Comparison of ENCODE assay signal across 9 cellular contexts in the genomic region with DNA sequence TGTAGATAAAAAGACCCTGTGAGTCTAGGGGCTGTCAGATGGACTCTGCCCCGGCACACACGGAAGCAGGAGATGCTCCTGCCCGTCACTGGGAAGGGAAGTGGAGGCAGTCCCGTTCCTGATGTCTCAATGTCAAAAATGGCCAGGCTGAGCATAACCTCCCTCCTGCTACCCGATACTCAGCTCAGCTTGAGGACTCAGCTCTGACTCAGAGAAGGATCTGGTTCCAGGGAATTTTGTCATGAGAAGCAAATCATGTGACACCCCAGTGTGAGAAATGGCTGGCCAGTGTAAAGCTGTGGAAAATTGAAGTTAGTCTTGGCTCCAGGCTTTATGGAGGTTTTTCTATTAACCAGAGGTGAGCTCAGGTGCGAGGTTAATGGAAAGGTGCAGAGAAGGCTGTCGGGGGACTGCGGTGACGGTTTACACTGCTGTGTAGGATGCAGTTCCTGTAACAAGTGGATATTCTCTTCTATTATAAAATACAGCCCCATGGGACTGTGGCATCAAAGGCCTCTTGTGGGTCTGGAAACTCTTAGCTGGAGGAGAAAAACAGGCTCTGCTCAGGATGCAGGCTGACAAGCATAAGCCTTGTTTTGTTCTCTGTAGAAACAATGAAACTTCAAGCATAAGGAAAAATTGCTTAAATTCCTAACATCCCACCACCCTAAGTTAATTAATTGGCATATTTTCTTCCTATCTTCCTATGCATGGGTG. TPM values are rescaled to one million over a fixed set of nuclear protein-coding genes. Genes with fewer than 3 reads are reported as not detected.
DNase-seq lines count a peak whose midpoint lies in the region; TF ChIP-seq lines count a peak whose summit lies in the region.
"Had no signal": no experiment of that assay in that cellular context is flagged by ENCODE, and none has a peak within 500 bp of the region (broad histone marks: within the 10 kb centered on the region; RNA-seq: fewer than 3 reads in every experiment).

No MANE protein-coding gene starts in this region.

- no peaks in the 10 kb centered on the region for H3K27me3 Mint-ChIP-seq in brain
- H3K27me3 Mint-ChIP-seq in activated naive CD4-positive, alpha-beta T cell treated with anti-CD3 and anti-CD28 coated beads for 36 hours (ENCODE audit: low read depth) = peaks cover 13% of the 10 kb centered on the region

- POLR2A ChIA-PET in OCI-LY7 (lab: Charles Lee) = interaction anchor here (0.6 kb wide), 1 partner anchor 580 kb away, joined by 3 read pairs; no protein-coding TSS in a partner anchor

- no peaks in the 10 kb centered on the region for H3K79me2 ChIP-seq in OCI-LY7 (ENCODE audit: insufficient read depth, low read depth, low read length)

- no peaks in the 10 kb centered on the region for H3K9me2 ChIP-seq in OCI-LY7 (ENCODE audit: insufficient read depth, low read length)

- no peak for TF ChIP-seq CTCF in brain (conservative IDR thresholded peaks at IDR 0.05)
- no peak for TF ChIP-seq CTCF in kidney epithelial cell (IDR thresholded peaks at IDR 0.05; ENCODE audit: insufficient read depth, low read length, poor library complexity, severe bottlenecking)
- no peak for TF ChIP-seq CTCF in vagina (IDR thresholded peaks at IDR 0.05)
- TF ChIP-seq CTCF in OCI-LY7 (conservative IDR thresholded peaks at IDR 0.05; ENCODE audit: low read length) = no peak
- TF ChIP-seq CTCF in prostate gland (IDR thresholded peaks at IDR 0.05) = no peak

- H3K27me3 ChIP-seq in kidney epithelial cell (ENCODE audit: control insufficient read depth, insufficient read depth, low read length) (no peaks in the 10 kb centered on the region), vagina (no peaks in the 10 kb centered on the region), prostate gland (replicated peaks; ENCODE audit: insufficient read depth) (no peaks in the 10 kb centered on the region)

- peak; percentile 34 for DNase-seq in NCI-H748 (lab: John Stamatoyannopoulos, UW; ENCODE audit: unreplicated experiment)
- DNase-seq in NCI-H748 treated with DMSO at 0.1 percent for 48 hours (lab: John Stamatoyannopoulos, UW) = no peak
- DNase-seq in kidney epithelial cell (ENCODE audit: low read depth) = peak; percentile 67
- DNase-seq in vagina (ENCODE audit: extremely low spot score in 2 of 2) = no peak
- no peak for DNase-seq in OCI-LY7 (ENCODE audit: low spot score)
- DNase-seq in prostate gland (ENCODE audit: low spot score) = no peak
- DNase-seq in activated naive CD4-positive, alpha-beta T cell treated with anti-CD3 and anti-CD28 coated beads for 36 hours = no peak
- DNase-seq: DND-41 had no signal

- no peak overlapping the region for H3K4me3 ChIP-seq in kidney epithelial cell (ENCODE audit: low read depth, low read length)
- no peak overlapping the region for H3K4me3 ChIP-seq in vagina
- H3K4me3 ChIP-seq in OCI-LY7 (ENCODE audit: low read depth, low read length, poor library complexity, severe bottlenecking) = no peak overlapping the region
- H3K4me3 ChIP-seq in prostate gland = no peak overlapping the region

- CTCF ChIA-PET in OCI-LY7 (lab: Charles Lee; ENCODE audit: unreplicated experiment) = no interaction called here
- CTCF ChIA-PET in activated naive CD4-positive, alpha-beta T cell treated with anti-CD3 and anti-CD28 coated beads for 36 hours (lab: Charles Lee) = no interaction called here

- H2AFZ ChIP-seq in OCI-LY7 (ENCODE audit: low read length) = no peak overlapping the region

- H3K36me3 Mint-ChIP-seq in brain = no peaks in the 10 kb centered on the region
- H3K36me3 Mint-ChIP-seq in activated naive CD4-positive, alpha-beta T cell treated with anti-CD3 and anti-CD28 coated beads for 36 hours (ENCODE audit: low read depth) = no peaks in the 10 kb centered on the region

- peak overlapping the region; percentile 13 to 87 (median 63) for H3K27ac Mint-ChIP-seq in brain
- no peak overlapping the region for H3K27ac Mint-ChIP-seq in activated naive CD4-positive, alpha-beta T cell treated with anti-CD3 and anti-CD28 coated beads for 36 hours

- peak overlapping the region in 1 of 5 experiments; percentile 2 for H3K4me3 Mint-ChIP-seq in brain
- no peak overlapping the region for H3K4me3 Mint-ChIP-seq in activated naive CD4-positive, alpha-beta T cell treated with anti-CD3 and anti-CD28 coated beads for 36 hours

- WGBS in prostate gland = 30% methylated on average over 9 of the region's 9 CpGs

- peaks cover 14% of the 10 kb centered on the region for H3K4me1 Mint-ChIP-seq in brain
- no peaks in the 10 kb centered on the region for H3K4me1 Mint-ChIP-seq in activated naive CD4-positive, alpha-beta T cell treated with anti-CD3 and anti-CD28 coated beads for 36 hours (ENCODE audit: low read depth)

- H3K4me1 ChIP-seq in vagina (no peaks in the 10 kb centered on the region), OCI-LY7 (ENCODE audit: insufficient read depth, low read length, poor library complexity, severe bottlenecking) (no peaks in the 10 kb centered on the region), prostate gland (replicated peaks) (peaks cover 4% of the 10 kb centered on the region)

- no peak overlapping the region for H3K4me2 ChIP-seq in OCI-LY7 (ENCODE audit: low read length)

- no peaks in the 10 kb centered on the region for H4K20me1 ChIP-seq in OCI-LY7 (ENCODE audit: insufficient read depth, low read length)

- BruUV-seq in OCI-LY7 (replicated peaks; lab: Mats Ljungman, UMichigan) = no TSS peak

- H3K9me3 ChIP-seq in vagina (no peaks in the 10 kb centered on the region), OCI-LY7 (ENCODE audit: low read length) (no peaks in the 10 kb centered on the region), prostate gland (no peaks in the 10 kb centered on the region)

- H3K27ac ChIP-seq in vagina = peak overlapping the region; percentile 11
- no peak overlapping the region for H3K27ac ChIP-seq in OCI-LY7 (ENCODE audit: low read depth, low read length, poor library complexity, severe bottlenecking)
- H3K27ac ChIP-seq in prostate gland = no peak overlapping the region

- TF ChIP-seq POLR2A in vagina (IDR thresholded peaks at IDR 0.05) (no peak), prostate gland (IDR thresholded peaks at IDR 0.05) (no peak)

- H3K9me3 Mint-ChIP-seq in brain = peaks cover 0 to 2% (median 0%) of the 10 kb centered on the region in 5 experiments
- no peaks in the 10 kb centered on the region for H3K9me3 Mint-ChIP-seq in activated naive CD4-positive, alpha-beta T cell treated with anti-CD3 and anti-CD28 coated beads for 36 hours

- intact Hi-C loops in vagina (cut with DNase I) = no loop called here
- intact Hi-C loops in OCI-LY7 (cut with micrococcal nuclease; ENCODE audit: unreplicated experiment) = no loop called here
- intact Hi-C loops in prostate gland (cut with DNase I) = no loop called here
- intact Hi-C loops in activated naive CD4-positive, alpha-beta T cell treated with anti-CD3 and anti-CD28 coated beads for 36 hours (cut with micrococcal nuclease) = no loop called here

- no peaks in the 10 kb centered on the region for H3K36me3 ChIP-seq in kidney epithelial cell (ENCODE audit: control insufficient read depth, insufficient read depth, low read length)
- H3K36me3 ChIP-seq in vagina = no peaks in the 10 kb centered on the region
- no peaks in the 10 kb centered on the region for H3K36me3 ChIP-seq in OCI-LY7 (ENCODE audit: insufficient read depth, low read length)
- no peaks in the 10 kb centered on the region for H3K36me3 ChIP-seq in prostate gland

RNA-seq across cellular contexts. Expression of a gene that starts 24.7 kb away (rescaled TPM):
- polyA plus RNA-seq in brain (ENCODE audit: insufficient read depth, low read depth, low replicate concordance) = 34.9 TPM
- total RNA-seq in kidney epithelial cell = 33.7 and 42.0 TPM in 2 replicates
- 21.1 TPM for total RNA-seq in vagina
- not detected in 2 replicates for total RNA-seq in OCI-LY7 (2014; rRNA removed; shearing (Covaris generic))
- total RNA-seq in OCI-LY7 (2022) = not detected in 2 replicates
- 10 to 100 TPM; 16.1 to 40.1 TPM for total RNA-seq in prostate gland
- total RNA-seq in activated naive CD4-positive, alpha-beta T cell treated with anti-CD3 and anti-CD28 coated beads for 36 hours = 1 to 10 TPM in 1 of 2 experiments, under 1 TPM in 1; 0.95 to 1.1 TPM

Comparison
In these comparisons a context has a peak if more than half of its experiments do, and no peak if none do; other contexts are left out.
1. DNase-seq: peak in NCI-H748 (single experiment) and kidney epithelial cell (single experiment); none in NCI-H748 treated with DMSO at 0.1 percent for 48 hours (single experiment), vagina (0 of 2), OCI-LY7 (single experiment), prostate gland (single experiment) and activated naive CD4-positive, alpha-beta T cell treated with anti-CD3 and anti-CD28 coated beads for 36 hours (single experiment).
2. RNA of a gene that starts 24.7 kb away (total RNA-seq): 16.1 to 40.1 TPM in prostate gland, 33.7 to 42.0 TPM in kidney epithelial cell and 21.1 TPM in vagina (single experiment); 0.95 to 1.1 TPM in activated naive CD4-positive, alpha-beta T cell treated with anti-CD3 and anti-CD28 coated beads for 36 hours and not detected in OCI-LY7; every median in the first group is over 4 times any median in the second.